In genomic region chr17:6640536-6641373, GRCh38 we compare ENCODE assay signal across 8 cellular contexts. TPM values are rescaled to one million over a fixed set of nuclear protein-coding genes. Genes with fewer than 3 reads are reported as not detected.
DNase-seq lines count a peak whose midpoint lies in the region; ATAC-seq and TF ChIP-seq lines count a peak whose summit lies in the region.

Gene KIAA0753 (minus strand): TSS chr17:6640711. CDS start chr17:6635103, 5,608 bp downstream.
Gene TXNDC17 (plus strand): TSS chr17:6641060. CDS start chr17:6641083, 23 bp downstream.

- 0% methylated on average over 40 of the region's 57 CpGs; no CpG with 5 or more reads in 1 of the 2 donors for WGBS in transverse colon (ENCODE audit: low coverage in 1 of 2), 2 donors

- H3K36me3 ChIP-seq in cardiac muscle cell, result peaks cover 13% of the 10 kb centered on the region
- no peaks in the 10 kb centered on the region for H3K36me3 ChIP-seq in transverse colon

- in situ Hi-C loops in transverse colon (cut with MboI; ENCODE audit: low pct_ligation_motif_present in 1 of 4, low pct_unique_long_range_greater_than_20kb in 1 of 4, low sequenced_read_pairs in 3 of 4), result loop anchor here (25.0 kb wide), 2 partner anchors 178 to 372 kb away; partner anchors contain the start of genes BCL6B (in 1 of the 4) and RNASEK (in 1 of the 4)

- no peak for TF ChIP-seq CTCF in GM12864 (IDR thresholded peaks at IDR 0.05; ENCODE audit: low read depth, low read length, missing control alignments)
- no peak for TF ChIP-seq CTCF in cardiac muscle cell (IDR thresholded peaks at IDR 0.05; ENCODE audit: low read depth, low read length)
- no peak for TF ChIP-seq CTCF in transverse colon (IDR thresholded peaks at IDR 0.05)

- peak; percentile 87 for ATAC-seq in HG02642 (IDR thresholded peaks at IDR 0.05; ENCODE audit: poor library complexity, unreplicated experiment)

- peak within 1 kb of the TSS; percentile 66 for H3K4me3 ChIP-seq in GM12864 (ENCODE audit: low read depth, low read length)
- peak within 1 kb of the TSS; percentile 53 for H3K4me3 ChIP-seq in cardiac muscle cell
- H3K4me3 ChIP-seq in transverse colon, result peak within 1 kb of the TSS; percentile 73 to 92 (median 78)

- no peaks in the 10 kb centered on the region for H3K27me3 ChIP-seq in cardiac muscle cell
- no peaks in the 10 kb centered on the region for H3K27me3 ChIP-seq in transverse colon

- no peak for TF ChIP-seq EP300 in transverse colon (IDR thresholded peaks at IDR 0.05; ENCODE audit: low read depth)

- DNase-seq in GM12864 (ENCODE audit: low read depth) (peak; percentile 82), NCI-H1417 (lab: John Stamatoyannopoulos, UW) (peak; percentile 74 to 95 (median 93)), SW480 (ENCODE audit: low spot score) (peak; percentile 91), cardiac muscle cell (ENCODE audit: low read depth in 1 of 2, low spot score in 1 of 2) (peak; percentile 93), pons (ENCODE audit: low spot score) (peak; percentile 82), transverse colon (peak; percentile 94)
- peak; percentile 84 for DNase-seq in activated naive CD8-positive, alpha-beta T cell treated with anti-CD3 and anti-CD28 coated beads, Interleukin-2, amount 50 U/mL, for 16 hours (ENCODE audit: low read depth, low spot score)

- H3K4me1 ChIP-seq in cardiac muscle cell (ENCODE audit: low read depth) (peaks cover 5% of the 10 kb centered on the region), transverse colon (peaks cover 20 to 33% (median 30%) of the 10 kb centered on the region in 4 donors)

- peak; percentile 95 for TF ChIP-seq POLR2A in transverse colon (IDR thresholded peaks at IDR 0.05)

- H3K27ac ChIP-seq in cardiac muscle cell, result peak within 1 kb of the TSS; percentile 78
- peak within 1 kb of the TSS; percentile 85 to 94 (median 92) for H3K27ac ChIP-seq in transverse colon

- no peaks in the 10 kb centered on the region for H3K9me3 ChIP-seq in cardiac muscle cell (ENCODE audit: low read depth)
- no peaks in the 10 kb centered on the region for H3K9me3 ChIP-seq in transverse colon

- intact Hi-C loops in transverse colon (cut with DNase I; ENCODE audit: low total_unique reads), result no loop called here

RNA-seq across cellular contexts. Expression of gene KIAA0753, which starts in this region (rescaled TPM):
- total RNA-seq in cardiac muscle cell (11.3 and 13.5 TPM in 2 replicates), transverse colon (10 to 100 TPM in 3 of 4 donors, 1 to 10 TPM in 1; 9.8 to 41.1 (median 16.9) TPM)
- polyA plus RNA-seq in cardiac muscle cell, result 6.9 and 9.2 TPM in 2 replicates

RNA-seq across cellular contexts. Expression of gene TXNDC17, which starts in this region (rescaled TPM):
- 128 and 270 TPM in 2 replicates for total RNA-seq in cardiac muscle cell
- 279 and 467 TPM in 2 replicates for polyA plus RNA-seq in cardiac muscle cell
- 100 to 1,000 TPM in 3 of 4 donors, 10 to 100 TPM in 1; 60.2 to 439 (median 238) TPM for total RNA-seq in transverse colon

Comparison
In these comparisons a context has a peak if more than half of its experiments do, and no peak if none do; other contexts are left out.
1. Peak in every context shown above with its lines: DNase-seq, ATAC-seq, H3K4me3 ChIP-seq and H3K27ac ChIP-seq.